ENCODE assay signal across 20 cellular contexts in genomic region chr11:27462543-27462942, GRCh38. TPM values are rescaled to one million over a fixed set of nuclear protein-coding genes. Genes with fewer than 3 reads are reported as not detected.
DNase-seq lines count a peak whose midpoint lies in the region; ATAC-seq, FAIRE-seq and TF ChIP-seq lines count a peak whose summit lies in the region.
"Had no signal": no experiment of that assay in that cellular context is flagged by ENCODE, and none has a peak within 500 bp of the region (broad histone marks: within the 10 kb centered on the region; RNA-seq: fewer than 3 reads in every experiment).

No MANE protein-coding gene starts in this region.

- ATAC-seq in GM21576 (IDR thresholded peaks at IDR 0.05; ENCODE audit: unreplicated experiment) (no peak), GM18517 (IDR thresholded peaks at IDR 0.05; ENCODE audit: unreplicated experiment) (no peak)
- ATAC-seq: sciatic nerve; stimulated activated naive CD8-positive, alpha-beta T cell treated with anti-CD3 and anti-CD28 coated beads, Interleukin-15, amount 100 ng/mL, for 72 hours had no signal

- TF ChIP-seq CTCF in bronchial epithelial cell (IDR thresholded peaks at IDR 0.05; ENCODE audit: insufficient read depth, low read length, severe bottlenecking) = no peak

- DNase-seq in EH (ENCODE audit: low read depth) = peak; percentile 23
- DNase-seq in OCI-M1 (lab: John Stamatoyannopoulos, UW) = peak; percentile 23
- DNase-seq in bronchial epithelial cell (ENCODE audit: low read depth) = peak; percentile 67
- peak; percentile 53 for DNase-seq in kidney glomerular epithelial cell (lab: John Stamatoyannopoulos, UW)
- DNase-seq in NCI-H2227 treated with DMSO at 0.1 percent for 48 hours (lab: John Stamatoyannopoulos, UW) = no peak
- no peak for DNase-seq in cardiac septum (ENCODE audit: low spot score)
- DNase-seq: activated CD4-positive, alpha-beta T cell treated with anti-CD3 and anti-CD28 coated beads for 48 hours; activated gamma-delta T cell treated with Interleukin-2 at 50 U/mL for 16 hours; anterior cingulate cortex; CD4-positive, CD25-positive, alpha-beta regulatory T cell; NCI-H2029 treated with DMSO at 0.1 percent for 48 hours; NCI-H510A treated with DMSO at 0.1 percent for 48 hours; SJCRH30; stimulated activated naive CD8-positive, alpha-beta T cell treated with anti-CD3 and anti-CD28 coated beads, Interleukin-15, amount 100 ng/mL, for 72 hours had no signal

- H3K4me3 ChIP-seq in bronchial epithelial cell (ENCODE audit: low read depth, low read length) = no peak overlapping the region
- H3K4me3 ChIP-seq: coronary artery, SJCRH30, vagina had no signal

- no peak for FAIRE-seq in bronchial epithelial cell (lab: Jason Lieb, UNC)
- FAIRE-seq: islet of Langerhans had no signal

- intact Hi-C loops in cardiac septum (cut with DNase I) = no loop called here

- no peaks in the 10 kb centered on the region for H3K36me3 ChIP-seq in bronchial epithelial cell (ENCODE audit: control insufficient read depth, insufficient read depth, low read length)
- H3K36me3 ChIP-seq: SJCRH30, vagina had no signal

- no peaks in the 10 kb centered on the region for H3K27me3 ChIP-seq in bronchial epithelial cell (ENCODE audit: control insufficient read depth, insufficient read depth, low read length)
- H3K27me3 ChIP-seq: SJCRH30, vagina had no signal

RNA-seq across cellular contexts. Expression of gene LGR4, which starts 10.0 kb away (rescaled TPM):
- total RNA-seq in bronchial epithelial cell = 12.3 and 17.4 TPM in 2 replicates
- total RNA-seq in cardiac septum = 22.6 TPM

RNA-seq across cellular contexts. Expression of gene LIN7C, which starts 44.0 kb away (rescaled TPM):
- total RNA-seq in bronchial epithelial cell = 93.7 and 100 TPM in 2 replicates
- 17.4 TPM for total RNA-seq in cardiac septum

Comparison
In these comparisons a context has a peak if more than half of its experiments do, and no peak if none do; other contexts are left out.
1. DNase-seq: peak in EH (single experiment), OCI-M1 (single experiment), bronchial epithelial cell (single experiment) and kidney glomerular epithelial cell (single experiment); none in NCI-H2227 treated with DMSO at 0.1 percent for 48 hours (single experiment) and cardiac septum (single experiment).